ENCODE assay signal across 19 cellular contexts in the genomic region with DNA sequence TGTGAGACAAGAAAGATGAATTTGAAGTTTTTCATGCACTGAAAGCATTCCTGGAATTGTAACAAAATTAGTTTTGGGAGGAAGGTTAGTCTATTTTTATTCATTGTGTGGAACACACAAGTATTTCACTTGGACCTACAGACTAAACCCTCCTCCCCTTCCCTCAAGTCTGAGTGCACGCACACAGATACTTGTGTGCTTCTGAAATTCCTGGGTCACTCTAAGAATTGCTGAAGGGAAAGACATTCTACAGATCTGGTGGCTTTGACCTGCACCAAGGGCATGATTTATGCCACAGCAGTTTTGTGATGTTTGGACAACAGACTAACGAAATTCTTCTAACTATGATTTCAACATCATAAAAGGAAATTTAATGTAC.
"Had no signal": no experiment of that assay in that cellular context is flagged by ENCODE, and none has a peak within 500 bp of the region (broad histone marks: within the 10 kb centered on the region; RNA-seq: fewer than 3 reads in every experiment).

No MANE protein-coding gene starts in this region.

- H3K27me3 ChIP-seq: breast epithelium, esophagus squamous epithelium, hepatocyte, neutrophil, right lobe of liver, spleen, thyroid gland had no signal

- H3K4me1 ChIP-seq: breast epithelium, esophagus squamous epithelium, parathyroid adenoma, right lobe of liver, spleen had no signal

- H3K4me2 ChIP-seq: hepatocyte had no signal

- H3K27ac ChIP-seq: breast epithelium, esophagus squamous epithelium, hepatocyte, neutrophil, parathyroid adenoma, right lobe of liver, spleen, thyroid gland had no signal

- H3K36me3 ChIP-seq: breast epithelium, esophagus squamous epithelium, neutrophil, right lobe of liver, thyroid gland had no signal

- DNase-seq: activated CD4-positive, alpha-beta T cell treated with anti-CD3 and anti-CD28 coated beads, Interleukin-2, amount 10 ng/mL, durations not matched to agents 24 days and 14 days; activated CD8-positive, alpha-beta T cell treated with anti-CD3 and anti-CD28 coated beads for 36 hours; activated naive CD4-positive, alpha-beta T cell treated with anti-CD3 and anti-CD28 coated beads for 36 hours; activated T-cell treated with anti-CD3 and anti-CD28 coated beads, Interleukin-2, amount 50 U/mL, for 24 hours; anterior cingulate cortex; dermis blood vessel endothelial cell; effector memory CD4-positive, alpha-beta T cell; esophagus squamous epithelium; natural killer cell; right lobe of liver; spleen; stimulated activated CD4-positive, alpha-beta T cell treated with anti-CD3 and anti-CD28 coated beads, Interleukin-4, amount 100 ng/mL, for 4 hours; thyroid gland had no signal

- H3K79me2 ChIP-seq: hepatocyte, parathyroid adenoma had no signal

- H3K9me3 ChIP-seq: breast epithelium, esophagus squamous epithelium, neutrophil, right lobe of liver, thyroid gland had no signal

- H2AFZ ChIP-seq: hepatocyte, parathyroid adenoma had no signal

- ATAC-seq: stimulated activated memory B cell treated with anti-CD40 and anti-IgM and Interleukin-4, amounts not matched to agents 10 μg/mL and 1 μg/mL and 100 μg/mL, for 72 hours had no signal

- H3K9ac ChIP-seq: parathyroid adenoma had no signal

- H3K4me3 ChIP-seq: breast epithelium, esophagus squamous epithelium, hepatocyte, right lobe of liver, spleen, thyroid gland had no signal

- FAIRE-seq: endothelial cell of umbilical vein had no signal
